In genomic region chr2:218961651-218962570, GRCh38 we compare ENCODE assay signal across 10 cellular contexts. TPM values are rescaled to one million over a fixed set of nuclear protein-coding genes. Genes with fewer than 3 reads are reported as not detected.
DNase-seq lines count a peak whose midpoint lies in the region; ATAC-seq, FAIRE-seq and TF ChIP-seq lines count a peak whose summit lies in the region.
"Had no signal": no experiment of that assay in that cellular context is flagged by ENCODE, and none has a peak within 500 bp of the region (broad histone marks: within the 10 kb centered on the region; RNA-seq: fewer than 3 reads in every experiment).

No MANE protein-coding gene starts in this region.

- H3K27me3 Mint-ChIP-seq in GM23338 (ENCODE audit: insufficient read depth, low read depth, poor library complexity), result peaks cover 59% of the 10 kb centered on the region

- H3K9me2 ChIP-seq in GM23338 (ENCODE audit: insufficient read depth), result no peaks in the 10 kb centered on the region

- no peaks in the 10 kb centered on the region for H3K79me2 ChIP-seq in GM23338 (replicated peaks; ENCODE audit: insufficient read depth)

- FAIRE-seq in kidney (lab: Jason Lieb, UNC), result no peak
- FAIRE-seq: keratinocyte had no signal

- H3K4me2 ChIP-seq in GM23338, result peak overlapping the region; percentile 95

- 24 to 25% methylated on average over 2 to 12 of the region's 34 CpGs for WGBS in gastroesophageal sphincter (ENCODE audit: low coverage in 1 of 2), 2 donors

- no peak for TF ChIP-seq POLR2A in gastroesophageal sphincter (IDR thresholded peaks at IDR 0.05)

- H3K27me3 ChIP-seq in GM23338 (ENCODE audit: insufficient read depth) (peaks cover 72% of the 10 kb centered on the region), gastroesophageal sphincter (peaks cover 98% of the 10 kb centered on the region)

- TF ChIP-seq CTCF in GM23338 (conservative IDR thresholded peaks at IDR 0.05; ENCODE audit: low read depth in 2 of 2) (no peak), kidney (IDR thresholded peaks at IDR 0.05; ENCODE audit: borderline replicate concordance, extremely low read depth, insufficient read depth) (no peak), gastroesophageal sphincter (IDR thresholded peaks at IDR 0.05) (no peak)

- H3K9me3 ChIP-seq in kidney (ENCODE audit: control insufficient read depth in 1 of 2, low read length in 2 of 2), result no peaks in the 10 kb centered on the region
- H3K9me3 ChIP-seq in gastroesophageal sphincter, result no peaks in the 10 kb centered on the region

- TF ChIP-seq EP300 in gastroesophageal sphincter (IDR thresholded peaks at IDR 0.05), result no peak

- H3K4me1 Mint-ChIP-seq in GM23338, result peaks cover 32% of the 10 kb centered on the region

- H3K36me3 ChIP-seq in GM23338 (ENCODE audit: insufficient read depth), result no peaks in the 10 kb centered on the region
- no peaks in the 10 kb centered on the region for H3K36me3 ChIP-seq in kidney (ENCODE audit: control insufficient read depth in 1 of 2, insufficient read depth in 2 of 2, low read length in 2 of 2)
- H3K36me3 ChIP-seq in gastroesophageal sphincter, result no peaks in the 10 kb centered on the region

- H3K27ac Mint-ChIP-seq in GM23338, result no peak overlapping the region

- DNase-seq in NCI-H1436 (lab: John Stamatoyannopoulos, UW), result peak; percentile 49
- DNase-seq in NCI-H1436 treated with DMSO at 0.1 percent for 48 hours (lab: John Stamatoyannopoulos, UW), result no peak
- peak; percentile 68 for DNase-seq in GM23338 (ENCODE audit: low spot score)
- peak; percentile 40 for DNase-seq in NCI-H748 treated with DMSO at 0.1 percent for 48 hours (lab: John Stamatoyannopoulos, UW)
- peak; percentile 51 for DNase-seq in kidney
- DNase-seq in sciatic nerve (ENCODE audit: low spot score), result no peak
- no peak for DNase-seq in A172 (ENCODE audit: low spot score)

- peaks cover 26% of the 10 kb centered on the region for H3K4me1 ChIP-seq in GM23338 (ENCODE audit: insufficient read depth)
- H3K4me1 ChIP-seq in kidney (ENCODE audit: control insufficient read depth in 1 of 2, insufficient read depth in 1 of 2, low read depth in 1 of 2, low read length in 2 of 2), result peaks cover 0 to 6% of the 10 kb centered on the region in 2 donors
- peaks cover 0 to 31% (median 5%) of the 10 kb centered on the region in 3 donors for H3K4me1 ChIP-seq in gastroesophageal sphincter

- intact Hi-C loops in kidney (cut with DNase I), result no loop called here
- intact Hi-C loops in sciatic nerve (cut with DNase I), result no loop called here

- no peak overlapping the region for H3K9ac ChIP-seq in kidney (ENCODE audit: low read length in 2 of 2)

- H4K20me1 ChIP-seq in GM23338 (replicated peaks; ENCODE audit: insufficient read depth), result no peaks in the 10 kb centered on the region; the same call in 1 of the 2 replicates

- H2AFZ ChIP-seq in GM23338, result no peak overlapping the region

- peaks cover 8% of the 10 kb centered on the region for H3F3A ChIP-seq in GM23338 (replicated peaks; ENCODE audit: low read depth)

- H3K27ac ChIP-seq in GM23338 (ENCODE audit: low read depth) (no peak overlapping the region), kidney (ENCODE audit: low read depth in 2 of 2, low read length in 2 of 2) (no peak overlapping the region), gastroesophageal sphincter (no peak overlapping the region)

- peak; percentile 8 for ATAC-seq in GM23338
- no peak for ATAC-seq in sciatic nerve
- ATAC-seq in gastroesophageal sphincter, result no peak

- peak overlapping the region; percentile 83 for H3K4me3 ChIP-seq in GM23338
- no peak overlapping the region for H3K4me3 ChIP-seq in kidney (ENCODE audit: low read length in 2 of 2)
- no peak overlapping the region for H3K4me3 ChIP-seq in gastroesophageal sphincter

- no peaks in the 10 kb centered on the region for H3K9me3 Mint-ChIP-seq in GM23338

- peak overlapping the region; percentile 82 for H3K4me3 Mint-ChIP-seq in GM23338

- H3K36me3 Mint-ChIP-seq in GM23338 (ENCODE audit: low read depth), result no peaks in the 10 kb centered on the region; the same call in 2 of the 3 replicates

TF ChIP-seq in GM23338, 12 proteins besides CTCF, POLR2A, EP300 and RAD21:
- TF ChIP-seq NANOG (IDR thresholded peaks at IDR 0.05; ENCODE audit: borderline replicate concordance) (no peak), EZH2phosphoT487 (IDR thresholded peaks at IDR 0.05; ENCODE audit: unreplicated experiment) (no peak), JUNB (IDR thresholded peaks at IDR 0.05; ENCODE audit: unreplicated experiment) (no peak), REST (IDR thresholded peaks at IDR 0.05; ENCODE audit: unreplicated experiment) (peak; percentile 75)

RNA-seq across cellular contexts. Expression of gene CDK5R2, which starts 2.4 kb away (rescaled TPM):
- total RNA-seq in GM23338 (2014; rRNA removed; shearing (Covaris generic)), result 0.43 and 0.56 TPM in 2 replicates
- polyA plus RNA-seq in GM23338 (2016; fragmentation: Nextera tagmentation; extraction: Ambion mirVana) (0.19 TPM in 1 of 2 replicates, not detected in the other), kidney (ENCODE audit: insufficient read depth, low read depth, low replicate concordance) (not detected)
- total RNA-seq in kidney (not detected), sciatic nerve (not detected), gastroesophageal sphincter (under 1 TPM in 2 of 4 donors, not detected in 2; 0.27 to 0.35 TPM)
- total RNA-seq in A172 (2014; rRNA removed; shearing (Covaris generic)), result 0.03 and 0.57 TPM in 2 replicates
- total RNA-seq: T-helper 2 cell treated with Interferon-gamma antibody and Interleukin-4, amounts not matched to agents 100 ng/mL and 5 ng/mL, for 36 hours had no signal
- polyA plus RNA-seq: keratinocyte had no signal

RNA-seq across cellular contexts. Expression of gene FEV, which starts 23.1 kb away (rescaled TPM):
- total RNA-seq in GM23338 (2014; rRNA removed; shearing (Covaris generic)), result not detected in 2 replicates
- polyA plus RNA-seq in GM23338 (2016; fragmentation: Nextera tagmentation; extraction: Ambion mirVana) (not detected in 2 replicates), kidney (ENCODE audit: insufficient read depth, low read depth, low replicate concordance) (not detected)
- total RNA-seq in kidney (not detected), sciatic nerve (not detected), gastroesophageal sphincter (not detected)
- not detected in 2 replicates for total RNA-seq in A172 (2014; rRNA removed; shearing (Covaris generic))
- total RNA-seq: T-helper 2 cell treated with Interferon-gamma antibody and Interleukin-4, amounts not matched to agents 100 ng/mL and 5 ng/mL, for 36 hours had no signal
- polyA plus RNA-seq: keratinocyte had no signal

RNA-seq across cellular contexts. Expression of gene CRYBA2, which starts 31.3 kb away (rescaled TPM):
- total RNA-seq in GM23338 (2014; rRNA removed; shearing (Covaris generic)), result not detected in 2 replicates
- polyA plus RNA-seq in GM23338 (2016; fragmentation: Nextera tagmentation; extraction: Ambion mirVana) (not detected in 2 replicates), kidney (ENCODE audit: insufficient read depth, low read depth, low replicate concordance) (not detected)
- total RNA-seq in kidney (not detected), sciatic nerve (not detected), gastroesophageal sphincter (not detected)
- not detected in 2 replicates for total RNA-seq in A172 (2014; rRNA removed; shearing (Covaris generic))
- total RNA-seq: T-helper 2 cell treated with Interferon-gamma antibody and Interleukin-4, amounts not matched to agents 100 ng/mL and 5 ng/mL, for 36 hours had no signal
- polyA plus RNA-seq: keratinocyte had no signal

Comparison
In these comparisons a context has a peak if more than half of its experiments do, and no peak if none do; other contexts are left out.
1. DNase-seq: peak in NCI-H1436 (single experiment), GM23338 (single experiment), NCI-H748 treated with DMSO at 0.1 percent for 48 hours (single experiment) and kidney (single experiment); none in NCI-H1436 treated with DMSO at 0.1 percent for 48 hours (single experiment), sciatic nerve (single experiment) and A172 (single experiment).